Comparison of ENCODE assay signal across 1 cellular context in genomic region chr12:79408665-79409064, GRCh38.
TF ChIP-seq lines count a peak whose summit lies in the region.

No MANE protein-coding gene starts in this region.

TF ChIP-seq in WTC11, 78 proteins besides CTCF, POLR2A, EP300 and RAD21 (continued from another document):
- TF ChIP-seq STAT6 (CRISPR knock-in tag; conservative IDR thresholded peaks at IDR 0.05; ENCODE audit: low read depth) (no peak), ATF6 (CRISPR knock-in tag; IDR thresholded peaks at IDR 0.05) (no peak), HMGXB4 (CRISPR knock-in tag; IDR thresholded peaks at IDR 0.05) (no peak), SOX15 (CRISPR knock-in tag; IDR thresholded peaks at IDR 0.05) (no peak), NFYB (CRISPR knock-in tag; conservative IDR thresholded peaks at IDR 0.05; ENCODE audit: low read depth) (no peak), ZNF219 (CRISPR knock-in tag; IDR thresholded peaks at IDR 0.05; ENCODE audit: borderline replicate concordance) (no peak), SP1 (CRISPR knock-in tag; conservative IDR thresholded peaks at IDR 0.05) (no peak), PREB (CRISPR knock-in tag; IDR thresholded peaks at IDR 0.05; ENCODE audit: borderline replicate concordance) (no peak), ATF3 (CRISPR knock-in tag; conservative IDR thresholded peaks at IDR 0.05) (no peak)
